8 cellular contexts compared by ENCODE assay signal in the genomic region with DNA sequence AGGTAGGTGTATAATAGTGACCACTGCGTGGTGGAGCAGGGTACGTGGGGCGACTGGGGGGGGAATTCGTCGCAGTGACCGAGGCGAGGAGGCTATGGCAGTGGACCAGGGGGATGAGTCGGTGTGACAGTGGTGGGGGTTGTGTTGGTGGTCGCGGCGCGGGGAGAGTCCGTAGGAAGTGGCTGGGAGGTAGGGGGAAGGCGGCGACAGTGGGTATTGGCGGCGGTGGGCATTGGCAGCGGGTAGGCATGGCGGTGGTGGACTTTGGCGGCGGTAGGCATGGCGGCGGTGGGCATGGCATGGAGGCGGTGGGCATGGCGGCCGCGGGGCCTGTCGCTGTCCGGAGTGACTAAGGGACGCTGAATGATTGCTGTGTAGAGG. TPM values are rescaled to one million over a fixed set of nuclear protein-coding genes. Genes with fewer than 3 reads are reported as not detected.
DNase-seq lines count a peak whose midpoint lies in the region; TF ChIP-seq lines count a peak whose summit lies in the region.

No MANE protein-coding gene starts in this region.

- H3K27me3 ChIP-seq in BJ (ENCODE audit: control insufficient read depth, insufficient read depth, low read length) (no peaks in the 10 kb centered on the region), ascending aorta (no peaks in the 10 kb centered on the region)

- H3K4me1 Mint-ChIP-seq in immature natural killer cell: peaks cover 27 to 44% of the 10 kb centered on the region in 2 donors

- intact Hi-C loops in ascending aorta (cut with DNase I): loop anchor here (5.0 to 10.0 kb wide), 2 partner anchors 98 to 181 kb away; no protein-coding TSS in a partner anchor

- H3K27me3 Mint-ChIP-seq in immature natural killer cell (ENCODE audit: low read depth in 3 of 3): peaks cover 16 to 22% (median 19%) of the 10 kb centered on the region in 3 donors

- H3K27ac ChIP-seq in RWPE1 (peak overlapping the region; percentile 90), ascending aorta (peak overlapping the region; percentile 94 to 95)

- peak overlapping the region; percentile 92 to 99 (median 94) for H3K4me3 Mint-ChIP-seq in immature natural killer cell

- H3K9me3 Mint-ChIP-seq in immature natural killer cell: peaks cover 0 to 9% (median 4%) of the 10 kb centered on the region in 6 donors

- peak overlapping the region; percentile 54 for H3K4me3 ChIP-seq in BJ (ENCODE audit: low read depth, low read length)
- peak overlapping the region; percentile 68 to 74 for H3K4me3 ChIP-seq in ascending aorta

- CTCF ChIA-PET in BJ (lab: Yijun Ruan, JAX) (no interaction called here), RWPE1 (lab: Yijun Ruan, JAX) (no interaction called here)

- no peaks in the 10 kb centered on the region for H3K9me3 ChIP-seq in ascending aorta

- TF ChIP-seq CTCF in BJ (IDR thresholded peaks at IDR 0.05; ENCODE audit: insufficient read depth, low read depth, low read length) (no peak), RWPE1 (conservative IDR thresholded peaks at IDR 0.05; ENCODE audit: low read depth) (no peak), ascending aorta (IDR thresholded peaks at IDR 0.05) (no peak)

- POLR2A ChIA-PET in BJ (lab: Charles Lee): no interaction called here
- POLR2A ChIA-PET in RWPE1 (lab: Yijun Ruan, JAX; ENCODE audit: low non-redundant PET): no interaction called here

- DNase-seq in BJ (ENCODE audit: low read depth) (no peak), RWPE1 (ENCODE audit: low spot score) (no peak), ascending aorta (ENCODE audit: low spot score in 2 of 2) (peak in 1 of 2 donors; percentile 66), immature natural killer cell (peak; percentile 39 to 49 (median 39)), globus pallidus (ENCODE audit: low spot score) (no peak), AG08396 (ENCODE audit: low spot score) (no peak), DMS79 treated with DMSO at 0.1 percent for 48 hours (lab: John Stamatoyannopoulos, UW) (no peak)
- peak; percentile 3 for DNase-seq in stimulated activated CD8-positive, alpha-beta memory T cell treated with anti-CD3 and anti-CD28 coated beads, Interleukin-12 subunit alpha, Interleukin-12 subunit beta, amount 100 ng/mL, for 4 hours (ENCODE audit: low read depth)

- peak overlapping the region; percentile 93 to 99 (median 96) for H3K27ac Mint-ChIP-seq in immature natural killer cell

- no peaks in the 10 kb centered on the region for H3K36me3 Mint-ChIP-seq in immature natural killer cell

- H3K4me1 ChIP-seq in ascending aorta: peaks cover 0 to 3% of the 10 kb centered on the region in 2 donors

- H3K36me3 ChIP-seq in BJ (ENCODE audit: control insufficient read depth, insufficient read depth, low read length) (no peaks in the 10 kb centered on the region), ascending aorta (no peaks in the 10 kb centered on the region)

RNA-seq across cellular contexts. Expression of gene SNRPN, which starts 0.8 kb away (rescaled TPM):
- 84.1 and 84.6 TPM in 2 replicates for polyA plus RNA-seq in BJ (2011; rRNA removed)
- 40.7 and 56.1 TPM in 2 replicates for polyA minus RNA-seq in BJ (2011; rRNA and poly(A)+ RNA removed)
- 121 TPM for total RNA-seq in ascending aorta
- polyA plus RNA-seq in immature natural killer cell: 100 to 1,000 TPM; 247 to 301 (median 272) TPM

RNA-seq across cellular contexts. Expression of gene SNURF, which starts 0.8 kb away (rescaled TPM):
- polyA plus RNA-seq in BJ (2011; rRNA removed) (3.1 and 5.3 TPM in 2 replicates), immature natural killer cell (10 to 100 TPM in 2 of 3 donors, 1 to 10 TPM in 1; 4.9 to 34.7 (median 18.1) TPM)
- 5.8 and 24.2 TPM in 2 replicates for polyA minus RNA-seq in BJ (2011; rRNA and poly(A)+ RNA removed)
- not detected for total RNA-seq in ascending aorta

Comparison
In these comparisons a context has a peak if more than half of its experiments do, and no peak if none do; other contexts are left out.
1. DNase-seq: peak in immature natural killer cell (3 of 3) and stimulated activated CD8-positive, alpha-beta memory T cell treated with anti-CD3 and anti-CD28 coated beads, Interleukin-12 subunit alpha, Interleukin-12 subunit beta, amount 100 ng/mL, for 4 hours (single experiment); none in BJ (single experiment), RWPE1 (single experiment), globus pallidus (single experiment), AG08396 (single experiment) and DMS79 treated with DMSO at 0.1 percent for 48 hours (single experiment).